1 cellular context compared by ENCODE assay signal in the genomic region with DNA sequence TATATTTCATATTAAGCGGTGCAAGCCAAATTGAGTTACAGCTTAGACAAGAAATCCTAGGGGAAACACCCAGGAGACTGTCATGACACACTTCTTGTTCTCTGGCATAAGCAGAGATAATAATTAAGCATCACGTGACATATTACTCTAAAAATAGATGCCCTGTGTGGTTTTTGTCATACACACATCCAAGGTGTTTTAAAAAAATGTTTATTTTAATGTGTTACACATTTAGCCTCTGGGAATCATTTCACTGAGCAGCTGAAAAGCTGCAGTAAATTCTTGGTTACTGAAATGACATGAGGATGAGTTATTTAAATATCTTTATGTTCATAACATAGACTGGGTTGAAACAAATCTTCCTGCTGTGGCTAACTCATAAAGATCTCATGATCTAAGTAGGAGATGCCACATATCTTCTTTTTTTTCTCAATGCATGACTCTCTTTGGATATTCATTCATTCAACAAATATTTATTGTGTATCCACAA.
A peak's percentile ranks its signal among the peaks of the same experiment; 100 is the strongest.
TF ChIP-seq lines count a peak whose summit lies in the region.

No MANE protein-coding gene starts in this region.

TF ChIP-seq in K562, 482 proteins besides CTCF, POLR2A, EP300 and RAD21:
- peak; percentile 92 for TF ChIP-seq TFE3 (CRISPR knock-in tag; IDR thresholded peaks at IDR 0.05)
- peak; percentile 61; the same call in 1 of the 2 replicates for TF ChIP-seq RAD51 (IDR thresholded peaks at IDR 0.05; ENCODE audit: borderline replicate concordance, low read depth)
- no peak for TF ChIP-seq CBX2 (IDR thresholded peaks at IDR 0.05; ENCODE audit: insufficient read depth, low read length, poor library complexity, severe bottlenecking)
- no peak for TF ChIP-seq SP2 (IDR thresholded peaks at IDR 0.05; ENCODE audit: extremely low read depth, low read depth, low read length, poor library complexity, severe bottlenecking)
- TF ChIP-seq, protein P1, sequence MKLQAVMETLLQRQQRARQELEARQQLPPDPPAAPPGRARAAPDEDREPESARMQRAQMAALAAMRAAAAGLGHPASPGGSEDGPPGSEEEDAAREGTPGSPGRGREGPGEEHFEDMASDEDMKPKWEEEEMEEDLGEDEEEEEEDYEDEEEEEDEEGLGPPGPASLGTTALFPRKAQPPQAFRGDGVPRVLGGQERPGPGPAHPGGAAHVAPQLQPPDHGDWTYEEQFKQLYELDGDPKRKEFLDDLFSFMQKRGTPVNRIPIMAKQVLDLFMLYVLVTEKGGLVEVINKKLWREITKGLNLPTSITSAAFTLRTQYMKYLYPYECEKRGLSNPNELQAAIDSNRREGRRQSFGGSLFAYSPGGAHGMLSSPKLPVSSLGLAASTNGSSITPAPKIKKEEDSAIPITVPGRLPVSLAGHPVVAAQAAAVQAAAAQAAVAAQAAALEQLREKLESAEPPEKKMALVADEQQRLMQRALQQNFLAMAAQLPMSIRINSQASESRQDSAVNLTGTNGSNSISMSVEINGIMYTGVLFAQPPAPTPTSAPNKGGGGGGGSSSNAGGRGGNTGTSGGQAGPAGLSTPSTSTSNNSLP (IDR thresholded peaks at IDR 0.05; ENCODE audit: borderline replicate concordance, low read depth, low read length) = no peak
- TF ChIP-seq TGIF2 (CRISPR knock-in tag; IDR thresholded peaks at IDR 0.05) = no peak
